In genomic region chr3:148755570-148755969, GRCh38 we compare ENCODE assay signal across 33 cellular contexts. TPM values are rescaled to one million over a fixed set of nuclear protein-coding genes. Genes with fewer than 3 reads are reported as not detected.
"Had no signal": no experiment of that assay in that cellular context is flagged by ENCODE, and none has a peak within 500 bp of the region (broad histone marks: within the 10 kb centered on the region; RNA-seq: fewer than 3 reads in every experiment).

No MANE protein-coding gene starts in this region.

- DNase-seq: activated B cell treated with CpG ODN at 0.5 μM for 24 hours; activated CD4-positive, alpha-beta memory T cell treated with anti-CD3 and anti-CD28 coated beads, Interleukin-2, amount 10 ng/mL, durations not matched to agents 7 days and 5 days; activated CD4-positive, alpha-beta T cell treated with anti-CD3 and anti-CD28 coated beads for 48 hours; activated CD4-positive, alpha-beta T cell treated with anti-CD3 and anti-CD28 coated beads, Interleukin-2, amount 10 ng/mL, durations not matched to agents 7 days and 5 days; activated CD4-positive, alpha-beta T cell treated with anti-CD3 and anti-CD28 coated beads, Interleukin-2, amount 50 U/mL, for 48 hours; activated CD4-positive, CD25-positive, alpha-beta regulatory T cell treated with anti-CD3 and anti-CD28 coated beads, Interleukin-2, amount 50 U/mL, for 72 hours; activated CD8-positive, alpha-beta memory T cell treated with anti-CD3 and anti-CD28 coated beads, Interleukin-2, amount 50 U/mL, for 4 hours; activated effector memory CD4-positive, alpha-beta T cell treated with Interleukin-2 at 50 U/mL for 16 hours; activated gamma-delta T cell; activated naive CD4-positive, alpha-beta T cell; activated naive CD4-positive, alpha-beta T cell treated with anti-CD3 and anti-CD28 coated beads for 36 hours; activated naive CD4-positive, alpha-beta T cell treated with anti-CD3 and anti-CD28 coated beads, Interleukin-2, amount 50 U/mL, for 16 hours; activated naive CD8-positive, alpha-beta T cell treated with anti-CD3 and anti-CD28 coated beads for 36 hours; activated T-cell treated with anti-CD3 and anti-CD28 coated beads, Interleukin-2, amount 50 U/mL, for 24 hours; activated T-cell treated with anti-CD3 and anti-CD28 coated beads, Interleukin-2, amount 50 U/mL, for 48 hours; adrenal gland; amniotic stem cell; aorta; body of pancreas; brain microvascular endothelial cell; central memory CD4-positive, alpha-beta T cell; T-helper 1 cell; T-helper 2 cell; T-helper 9 cell had no signal

- H3K4me3 Mint-ChIP-seq: activated B cell treated with CpG ODN at 0.5 μM for 24 hours; activated CD4-positive, alpha-beta memory T cell treated with anti-CD3 and anti-CD28 coated beads, Interleukin-2, amount 10 ng/mL, durations not matched to agents 7 days and 5 days; activated CD4-positive, alpha-beta T cell treated with anti-CD3 and anti-CD28 coated beads, Interleukin-2, amount 10 ng/mL, durations not matched to agents 7 days and 5 days; activated naive CD4-positive, alpha-beta T cell treated with anti-CD3 and anti-CD28 coated beads for 36 hours; activated naive CD8-positive, alpha-beta T cell treated with anti-CD3 and anti-CD28 coated beads for 36 hours; activated T-cell treated with anti-CD3 and anti-CD28 coated beads, Interleukin-2, amount 50 U/mL, for 24 hours; T-helper 1 cell treated with Interleukin-12 subunit alpha and Interleukin-12 subunit beta and Interleukin-4 antibody, amounts not matched to agents 30 μg/mL and 1 μg/mL, for 36 hours; T-helper 2 cell treated with Interferon-gamma antibody and Interleukin-4, amounts not matched to agents 5 μg/mL and 100 μg/mL, for 36 hours had no signal

- H3K27me3 Mint-ChIP-seq: activated B cell treated with CpG ODN at 0.5 μM for 24 hours; activated CD4-positive, alpha-beta memory T cell treated with anti-CD3 and anti-CD28 coated beads, Interleukin-2, amount 10 ng/mL, durations not matched to agents 7 days and 5 days; activated CD4-positive, alpha-beta T cell treated with anti-CD3 and anti-CD28 coated beads, Interleukin-2, amount 10 ng/mL, durations not matched to agents 7 days and 5 days; activated naive CD8-positive, alpha-beta T cell treated with anti-CD3 and anti-CD28 coated beads for 36 hours; activated T-cell treated with anti-CD3 and anti-CD28 coated beads, Interleukin-2, amount 50 U/mL, for 24 hours had no signal

- H3K27ac Mint-ChIP-seq: activated B cell treated with CpG ODN at 0.5 μM for 24 hours; activated CD4-positive, alpha-beta memory T cell treated with anti-CD3 and anti-CD28 coated beads, Interleukin-2, amount 10 ng/mL, durations not matched to agents 7 days and 5 days; activated CD4-positive, alpha-beta T cell treated with anti-CD3 and anti-CD28 coated beads, Interleukin-2, amount 10 ng/mL, durations not matched to agents 7 days and 5 days; activated naive CD4-positive, alpha-beta T cell treated with anti-CD3 and anti-CD28 coated beads for 36 hours; activated naive CD4-positive, alpha-beta T cell treated with anti-CD3 and anti-CD28 coated beads, Interleukin-2, amount 50 U/mL, for 72 hours; activated naive CD8-positive, alpha-beta T cell treated with anti-CD3 and anti-CD28 coated beads for 36 hours; activated T-cell treated with anti-CD3 and anti-CD28 coated beads, Interleukin-2, amount 50 U/mL, for 24 hours; activated T-helper 2 cell treated with anti-CD3 and anti-CD28 coated beads, Interferon-gamma antibody, Interleukin-2, Interleukin-4, amounts not matched to agents 10 μg/mL and 5 μg/mL and 100 μg/mL, durations not matched to agents 14 hours and 24 hours and 36 hours; T-helper 1 cell treated with Interleukin-12 subunit alpha and Interleukin-12 subunit beta and Interleukin-4 antibody, amounts not matched to agents 30 μg/mL and 1 μg/mL, for 36 hours; T-helper 2 cell treated with Interferon-gamma antibody and Interleukin-4, amounts not matched to agents 5 μg/mL and 100 μg/mL, for 36 hours had no signal

- H3K9me3 ChIP-seq: adrenal gland, body of pancreas, breast epithelium had no signal

- H3K36me3 ChIP-seq: adrenal gland, brain microvascular endothelial cell, breast epithelium had no signal

- H3K4me1 ChIP-seq: adrenal gland, breast epithelium had no signal

- H3K9me3 Mint-ChIP-seq: activated B cell treated with CpG ODN at 0.5 μM for 24 hours; activated CD4-positive, alpha-beta memory T cell treated with anti-CD3 and anti-CD28 coated beads, Interleukin-2, amount 10 ng/mL, durations not matched to agents 7 days and 5 days; activated CD4-positive, alpha-beta T cell treated with anti-CD3 and anti-CD28 coated beads, Interleukin-2, amount 10 ng/mL, durations not matched to agents 7 days and 5 days; activated naive CD4-positive, alpha-beta T cell treated with anti-CD3 and anti-CD28 coated beads for 36 hours; activated naive CD4-positive, alpha-beta T cell treated with anti-CD3 and anti-CD28 coated beads, Interleukin-2, amount 50 U/mL, for 72 hours; activated naive CD8-positive, alpha-beta T cell treated with anti-CD3 and anti-CD28 coated beads for 36 hours; activated T-cell treated with anti-CD3 and anti-CD28 coated beads, Interleukin-2, amount 50 U/mL, for 24 hours; activated T-helper 2 cell treated with anti-CD3 and anti-CD28 coated beads, Interferon-gamma antibody, Interleukin-2, Interleukin-4, amounts not matched to agents 10 μg/mL and 5 μg/mL and 100 μg/mL, durations not matched to agents 14 hours and 24 hours and 36 hours; T-helper 1 cell treated with Interleukin-12 subunit alpha and Interleukin-12 subunit beta and Interleukin-4 antibody, amounts not matched to agents 30 μg/mL and 1 μg/mL, for 36 hours; T-helper 2 cell treated with Interferon-gamma antibody and Interleukin-4, amounts not matched to agents 5 μg/mL and 100 μg/mL, for 36 hours had no signal

- H3K4me1 Mint-ChIP-seq: activated B cell treated with CpG ODN at 0.5 μM for 24 hours; activated CD4-positive, alpha-beta memory T cell treated with anti-CD3 and anti-CD28 coated beads, Interleukin-2, amount 10 ng/mL, durations not matched to agents 7 days and 5 days; activated CD4-positive, alpha-beta T cell treated with anti-CD3 and anti-CD28 coated beads, Interleukin-2, amount 10 ng/mL, durations not matched to agents 7 days and 5 days; activated naive CD8-positive, alpha-beta T cell treated with anti-CD3 and anti-CD28 coated beads for 36 hours had no signal

- H3K27me3 ChIP-seq: adrenal gland, body of pancreas, brain microvascular endothelial cell, breast epithelium had no signal

- H3K36me3 Mint-ChIP-seq: activated naive CD4-positive, alpha-beta T cell treated with anti-CD3 and anti-CD28 coated beads, Interleukin-2, amount 50 U/mL, for 72 hours; activated naive CD8-positive, alpha-beta T cell treated with anti-CD3 and anti-CD28 coated beads for 36 hours had no signal

- ATAC-seq: activated naive CD4-positive, alpha-beta T cell treated with anti-CD3 and anti-CD28 coated beads, Interleukin-2, amount 50 U/mL, for 72 hours; body of pancreas had no signal

- FAIRE-seq: astrocyte, TTC549 had no signal

- H3K27ac ChIP-seq: adrenal gland, body of pancreas, brain microvascular endothelial cell, breast epithelium, VCaP had no signal

- H3K4me3 ChIP-seq: adrenal gland, body of pancreas, breast epithelium had no signal

RNA-seq across cellular contexts. Expression of gene AGTR1, which starts 57.9 kb away (rescaled TPM):
- total RNA-seq: activated B cell treated with CpG ODN at 0.5 μM for 24 hours; activated CD4-positive, alpha-beta memory T cell treated with anti-CD3 and anti-CD28 coated beads, Interleukin-2, amount 10 ng/mL, durations not matched to agents 7 days and 5 days; activated CD4-positive, alpha-beta T cell treated with anti-CD3 and anti-CD28 coated beads, Interleukin-2, amount 10 ng/mL, durations not matched to agents 7 days and 5 days; activated CD8-positive, alpha-beta memory T cell treated with anti-CD3 and anti-CD28 coated beads for 36 hours; activated naive CD4-positive, alpha-beta T cell treated with anti-CD3 and anti-CD28 coated beads for 36 hours; activated naive CD4-positive, alpha-beta T cell treated with anti-CD3 and anti-CD28 coated beads, Interleukin-2, amount 50 U/mL, for 72 hours; activated naive CD8-positive, alpha-beta T cell treated with anti-CD3 and anti-CD28 coated beads for 36 hours; activated T-helper 2 cell treated with anti-CD3 and anti-CD28 coated beads, Interferon-gamma antibody, Interleukin-2, Interleukin-4, amounts not matched to agents 10 μg/mL and 5 μg/mL and 100 μg/mL, durations not matched to agents 14 hours and 24 hours and 36 hours had no signal
